In the genomic region with DNA sequence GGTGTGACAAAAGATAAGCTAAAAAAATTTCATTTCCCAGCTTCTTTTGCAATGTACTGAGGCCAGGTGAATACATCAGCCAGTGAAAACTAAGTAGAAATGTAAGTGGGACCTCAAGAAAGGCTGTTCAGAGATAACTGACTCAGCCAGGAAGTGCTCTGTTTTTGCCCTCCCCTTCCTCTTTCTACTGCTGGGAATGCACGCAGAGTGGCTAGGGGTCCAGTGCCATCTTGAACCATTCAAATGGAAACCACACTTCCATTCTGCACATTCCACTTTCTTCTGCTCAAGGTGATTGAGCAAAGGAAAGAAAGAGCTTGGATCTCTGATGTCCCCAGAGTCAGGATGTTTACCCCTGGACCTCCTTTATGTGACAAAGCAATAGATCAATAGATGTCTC, we compare ENCODE assay signal across 16 cellular contexts. TPM values are rescaled to one million over a fixed set of nuclear protein-coding genes. Genes with fewer than 3 reads are reported as not detected.
"Had no signal": no experiment of that assay in that cellular context is flagged by ENCODE, and none has a peak within 500 bp of the region (broad histone marks: within the 10 kb centered on the region; RNA-seq: fewer than 3 reads in every experiment).

No MANE protein-coding gene starts in this region.

- H3K4me1 Mint-ChIP-seq: activated CD4-positive, alpha-beta T cell treated with anti-CD3 and anti-CD28 coated beads, Interleukin-2, amount 10 ng/mL, durations not matched to agents 7 days and 5 days; neural progenitor cell had no signal

- H3K36me3 Mint-ChIP-seq: neural progenitor cell had no signal

- H3K36me3 ChIP-seq: adrenal gland, neural progenitor cell, stomach, thoracic aorta had no signal

- H3K27ac ChIP-seq: adrenal gland, neural progenitor cell, parathyroid adenoma, stomach, thoracic aorta had no signal

- H3K4me1 ChIP-seq: adrenal gland, neural progenitor cell, parathyroid adenoma, stomach had no signal

- H3K4me3 Mint-ChIP-seq: activated CD4-positive, alpha-beta T cell treated with anti-CD3 and anti-CD28 coated beads, Interleukin-2, amount 10 ng/mL, durations not matched to agents 7 days and 5 days; neural progenitor cell had no signal

- DNase-seq: activated CD4-positive, alpha-beta T cell treated with anti-CD3 and anti-CD28 coated beads, Interleukin-2, amount 10 ng/mL, durations not matched to agents 7 days and 5 days; activated CD4-positive, CD25-positive, alpha-beta regulatory T cell; activated CD8-positive, alpha-beta memory T cell treated with anti-CD3 and anti-CD28 coated beads for 24 hours; activated naive CD4-positive, alpha-beta T cell treated with anti-CD3 and anti-CD28 coated beads, Interleukin-2, amount 50 U/mL, for 16 hours; activated T-cell treated with anti-CD3 and anti-CD28 coated beads for 4 hours; adrenal gland; central memory CD4-positive, alpha-beta T cell; cortex of kidney; effector CD8-positive, alpha-beta T cell; stimulated activated CD4-positive, alpha-beta T cell treated with anti-CD3 and anti-CD28 coated beads, Interleukin-4, amount 100 ng/mL, for 24 hours; stomach; T1000 had no signal

- H3K9me3 ChIP-seq: adrenal gland, stomach, thoracic aorta had no signal

- FAIRE-seq: frontal cortex had no signal

- H3K4me3 ChIP-seq: adrenal gland, neural progenitor cell, stomach, thoracic aorta had no signal

- H3K9me3 Mint-ChIP-seq: activated CD4-positive, alpha-beta T cell treated with anti-CD3 and anti-CD28 coated beads, Interleukin-2, amount 10 ng/mL, durations not matched to agents 7 days and 5 days; neural progenitor cell had no signal

- H3K27me3 ChIP-seq: adrenal gland, neural progenitor cell had no signal

- H3K27ac Mint-ChIP-seq: activated CD4-positive, alpha-beta T cell treated with anti-CD3 and anti-CD28 coated beads, Interleukin-2, amount 10 ng/mL, durations not matched to agents 7 days and 5 days; neural progenitor cell had no signal

RNA-seq across cellular contexts. Expression of a gene that starts 27.8 kb away (rescaled TPM):
- total RNA-seq: activated CD4-positive, alpha-beta T cell treated with anti-CD3 and anti-CD28 coated beads, Interleukin-2, amount 10 ng/mL, durations not matched to agents 7 days and 5 days had no signal
